In genomic region chr2:195016821-195017220, GRCh38 we compare ENCODE assay signal across 21 cellular contexts.
"Had no signal": no experiment of that assay in that cellular context is flagged by ENCODE, and none has a peak within 500 bp of the region (broad histone marks: within the 10 kb centered on the region; RNA-seq: fewer than 3 reads in every experiment).

No MANE protein-coding gene starts in this region.

- H3K4me3 ChIP-seq: body of pancreas, cardiac muscle cell, esophagus squamous epithelium, left ventricle myocardium inferior, neural progenitor cell, upper lobe of left lung had no signal

- H3K9me3 ChIP-seq: body of pancreas, esophagus squamous epithelium, left ventricle myocardium inferior, upper lobe of left lung had no signal

- H3K36me3 ChIP-seq: cardiac muscle cell, esophagus squamous epithelium, left ventricle myocardium inferior, neural progenitor cell, upper lobe of left lung had no signal

- H3K27ac ChIP-seq: body of pancreas, cardiac muscle cell, esophagus squamous epithelium, left ventricle myocardium inferior, neural progenitor cell, upper lobe of left lung had no signal

- DNase-seq: activated B cell treated with CpG ODN at 0.5 μM for 24 hours; activated CD4-positive, alpha-beta T cell treated with anti-CD3 and anti-CD28 coated beads for 4 hours; activated CD4-positive, alpha-beta T cell treated with anti-CD3 and anti-CD28 coated beads, Interleukin-2, amount 50 U/mL, for 48 hours; activated CD8-positive, alpha-beta memory T cell treated with anti-CD3 and anti-CD28 coated beads, Interleukin-2, amount 50 U/mL, for 48 hours; activated naive CD4-positive, alpha-beta T cell treated with anti-CD3 and anti-CD28 coated beads for 36 hours; activated naive CD8-positive, alpha-beta T cell treated with anti-CD3 and anti-CD28 coated beads, Interleukin-2, amount 10 ng/mL, durations not matched to agents 7 days and 5 days; activated T-cell treated with anti-CD3 and anti-CD28 coated beads, Interleukin-2, amount 50 U/mL, for 48 hours; amniotic stem cell; body of pancreas; cortex of kidney; endodermal cell; esophagus squamous epithelium; immature natural killer cell; left ventricle myocardium inferior; naive thymus-derived CD4-positive, alpha-beta T cell; small intestine; stimulated activated CD4-positive, alpha-beta T cell treated with anti-CD3 and anti-CD28 coated beads, Interleukin-2, amount 100 ng/mL, for 24 hours; T-cell; upper lobe of left lung had no signal

- H3K27me3 ChIP-seq: body of pancreas, cardiac muscle cell, esophagus squamous epithelium, neural progenitor cell, upper lobe of left lung had no signal

- H3K4me1 ChIP-seq: body of pancreas, esophagus squamous epithelium, left ventricle myocardium inferior, neural progenitor cell, upper lobe of left lung had no signal
